Comparison of ENCODE assay signal across 8 cellular contexts in the genomic region with DNA sequence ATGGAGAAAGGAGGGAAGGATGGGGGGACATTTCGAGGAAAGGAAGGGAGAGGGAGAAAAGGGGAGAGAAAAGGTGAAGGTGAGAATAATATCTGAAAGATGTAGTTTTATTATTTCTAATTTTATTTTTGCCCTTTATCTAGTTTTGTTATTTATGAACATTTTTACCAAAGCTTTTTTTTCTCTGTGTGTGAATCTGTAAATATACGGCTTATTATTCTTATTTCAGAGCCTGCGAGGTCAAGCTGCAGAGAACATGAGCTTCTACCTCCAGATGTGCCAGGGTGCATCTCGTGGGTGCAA. TPM values are rescaled to one million over a fixed set of nuclear protein-coding genes. Genes with fewer than 3 reads are reported as not detected.
DNase-seq lines count a peak whose midpoint lies in the region; ATAC-seq and TF ChIP-seq lines count a peak whose summit lies in the region.

No MANE protein-coding gene starts in this region.

- H3F3A ChIP-seq in neural progenitor cell (ENCODE audit: low read depth) = no peaks in the 10 kb centered on the region

- no peak overlapping the region for H3K27ac Mint-ChIP-seq in neural progenitor cell

- peaks cover 24% of the 10 kb centered on the region for H3K4me1 Mint-ChIP-seq in neural progenitor cell

- ATAC-seq in RWPE2 (ENCODE audit: low read depth) (no peak), HG03432 (IDR thresholded peaks at IDR 0.05; ENCODE audit: unreplicated experiment) (no peak), HG03520 (IDR thresholded peaks at IDR 0.05; ENCODE audit: unreplicated experiment) (no peak), HG03571 (IDR thresholded peaks at IDR 0.05; ENCODE audit: unreplicated experiment) (no peak), GM18519 (IDR thresholded peaks at IDR 0.05; ENCODE audit: low FRiP score, unreplicated experiment) (no peak)

- peaks cover 3% of the 10 kb centered on the region for H3K4me1 ChIP-seq in BLaER1
- H3K4me1 ChIP-seq in RWPE2 (ENCODE audit: insufficient read depth, poor library complexity, severe bottlenecking) = no peaks in the 10 kb centered on the region
- H3K4me1 ChIP-seq in neural progenitor cell = peaks cover 10% of the 10 kb centered on the region

- H3K4me3 ChIP-seq in BLaER1 (peak overlapping the region; percentile 43), RWPE2 (ENCODE audit: severe bottlenecking) (peak overlapping the region; percentile 37), epithelial cell of esophagus (ENCODE audit: low read length) (peak overlapping the region; percentile 39), neural progenitor cell (peak overlapping the region; percentile 49)

- peaks cover 48% of the 10 kb centered on the region for H3K27me3 Mint-ChIP-seq in neural progenitor cell (ENCODE audit: insufficient read depth, low read depth)

- H3K4me2 ChIP-seq in BLaER1 (peak overlapping the region; percentile 61), neural progenitor cell (peak overlapping the region; percentile 90)

- H3K27me3 ChIP-seq in BLaER1 = peaks cover 55% of the 10 kb centered on the region
- H3K27me3 ChIP-seq in RWPE2 (ENCODE audit: insufficient read depth, poor library complexity, severe bottlenecking) = peaks cover 6% of the 10 kb centered on the region
- peaks cover 68% of the 10 kb centered on the region for H3K27me3 ChIP-seq in neural progenitor cell

- H3K36me3 Mint-ChIP-seq in neural progenitor cell = no peaks in the 10 kb centered on the region

- H3K9ac ChIP-seq in BLaER1 (no peak overlapping the region), neural progenitor cell (no peak overlapping the region)

- no peak overlapping the region for H3K27ac ChIP-seq in BLaER1
- no peak overlapping the region for H3K27ac ChIP-seq in RWPE2 (ENCODE audit: poor library complexity, severe bottlenecking)
- H3K27ac ChIP-seq in neural progenitor cell = no peak overlapping the region

- H3K9me3 Mint-ChIP-seq in neural progenitor cell = no peaks in the 10 kb centered on the region

- H2AFZ ChIP-seq in neural progenitor cell (replicated peaks) = no peak overlapping the region

- H3K79me2 ChIP-seq in neural progenitor cell (ENCODE audit: low read depth) = no peaks in the 10 kb centered on the region

- H3K9me3 ChIP-seq in BLaER1 (peaks cover 6% of the 10 kb centered on the region; the same call in 1 of the 2 replicates), RWPE2 (ENCODE audit: severe bottlenecking) (no peaks in the 10 kb centered on the region), neural progenitor cell (ENCODE audit: low read depth) (no peaks in the 10 kb centered on the region)

- no peaks in the 10 kb centered on the region for H3K36me3 ChIP-seq in BLaER1
- no peaks in the 10 kb centered on the region for H3K36me3 ChIP-seq in RWPE2 (ENCODE audit: low read depth)
- H3K36me3 ChIP-seq in neural progenitor cell = no peaks in the 10 kb centered on the region

- DNase-seq in RWPE2 (ENCODE audit: low spot score) (no peak), epithelial cell of esophagus (ENCODE audit: low read depth) (no peak), neural progenitor cell (ENCODE audit: low spot score) (no peak)

- peak overlapping the region; percentile 87 for H3K4me3 Mint-ChIP-seq in neural progenitor cell

- peaks cover 27% of the 10 kb centered on the region; the same call in 1 of the 2 replicates for H4K20me1 ChIP-seq in BLaER1
- H4K20me1 ChIP-seq in neural progenitor cell (ENCODE audit: low read depth) = no peaks in the 10 kb centered on the region

- TF ChIP-seq CTCF in RWPE2 (IDR thresholded peaks at IDR 0.05; ENCODE audit: poor library complexity, severe bottlenecking) (no peak), epithelial cell of esophagus (IDR thresholded peaks at IDR 0.05; ENCODE audit: insufficient read depth, low read depth, low read length, missing control alignments) (no peak), neural progenitor cell (IDR thresholded peaks at IDR 0.05) (no peak)

RNA-seq across cellular contexts. Expression of a gene that starts 35.0 kb away (rescaled TPM):
- 107 and 278 TPM in 2 replicates for total RNA-seq in neural progenitor cell (ENCODE audit: low replicate concordance)
